Comparison of ENCODE assay signal across 8 cellular contexts in genomic region chr9:69173497-69173890, GRCh38. TPM values are rescaled to one million over a fixed set of nuclear protein-coding genes. Genes with fewer than 3 reads are reported as not detected.
DNase-seq lines count a peak whose midpoint lies in the region; ATAC-seq and TF ChIP-seq lines count a peak whose summit lies in the region.

No MANE protein-coding gene starts in this region.

- no peaks in the 10 kb centered on the region; the same call in 1 of the 2 replicates for H3K36me3 Mint-ChIP-seq in HFFc6 (ENCODE audit: low read depth)
- H3K36me3 Mint-ChIP-seq in activated naive CD8-positive, alpha-beta T cell treated with anti-CD3 and anti-CD28 coated beads, Interleukin-2, amount 10 ng/mL, durations not matched to agents 7 days and 5 days, result no peaks in the 10 kb centered on the region

- POLR2A ChIA-PET in activated naive CD8-positive, alpha-beta T cell treated with anti-CD3 and anti-CD28 coated beads, Interleukin-2, amount 10 ng/mL, durations not matched to agents 7 days and 5 days (lab: Charles Lee), result no interaction called here

- H3K36me3 ChIP-seq in BLaER1 (no peaks in the 10 kb centered on the region), right lobe of liver (no peaks in the 10 kb centered on the region), urinary bladder (ENCODE audit: insufficient read depth) (no peaks in the 10 kb centered on the region)

- no peak for ATAC-seq in activated naive CD8-positive, alpha-beta T cell treated with anti-CD3 and anti-CD28 coated beads, Interleukin-2, amount 10 ng/mL, durations not matched to agents 7 days and 5 days (ENCODE audit: low read depth)
- ATAC-seq in right lobe of liver (peak in 2 of 4 donors; percentile 50 to 75), GM21515 (IDR thresholded peaks at IDR 0.05; ENCODE audit: unreplicated experiment) (no peak)

- TF ChIP-seq CTCF in HFFc6 (IDR thresholded peaks at IDR 0.05), result no peak
- TF ChIP-seq CTCF in right lobe of liver (IDR thresholded peaks at IDR 0.05), result no peak
- no peak for TF ChIP-seq CTCF in GM20000 (IDR thresholded peaks at IDR 0.05; ENCODE audit: extremely low read depth, missing control alignments)

- H3K4me3 ChIP-seq in BLaER1 (peak overlapping the region; percentile 64), right lobe of liver (peak overlapping the region; percentile 69 to 71 (median 70)), urinary bladder (ENCODE audit: low read depth, low read length) (peak overlapping the region; percentile 54)

- no peaks in the 10 kb centered on the region for H3K9me3 Mint-ChIP-seq in HFFc6
- H3K9me3 Mint-ChIP-seq in activated naive CD8-positive, alpha-beta T cell treated with anti-CD3 and anti-CD28 coated beads, Interleukin-2, amount 10 ng/mL, durations not matched to agents 7 days and 5 days, result no peaks in the 10 kb centered on the region

- H3K9me3 ChIP-seq in BLaER1 (no peaks in the 10 kb centered on the region), right lobe of liver (no peaks in the 10 kb centered on the region)

- peaks cover 2% of the 10 kb centered on the region for H3K27me3 Mint-ChIP-seq in HFFc6 (ENCODE audit: insufficient read depth)
- peaks cover 52% of the 10 kb centered on the region for H3K27me3 Mint-ChIP-seq in activated naive CD8-positive, alpha-beta T cell treated with anti-CD3 and anti-CD28 coated beads, Interleukin-2, amount 10 ng/mL, durations not matched to agents 7 days and 5 days

- peaks cover 66% of the 10 kb centered on the region for H4K20me1 ChIP-seq in BLaER1

- TF ChIP-seq POLR2A in right lobe of liver (IDR thresholded peaks at IDR 0.05), result no peak

- intact Hi-C loops in right lobe of liver (cut with DNase I), result no loop called here

- H3K27ac Mint-ChIP-seq in HFFc6, result peak overlapping the region; percentile 84
- no peak overlapping the region for H3K27ac Mint-ChIP-seq in activated naive CD8-positive, alpha-beta T cell treated with anti-CD3 and anti-CD28 coated beads, Interleukin-2, amount 10 ng/mL, durations not matched to agents 7 days and 5 days

- peak overlapping the region; percentile 89 for H3K4me3 Mint-ChIP-seq in HFFc6
- H3K4me3 Mint-ChIP-seq in activated naive CD8-positive, alpha-beta T cell treated with anti-CD3 and anti-CD28 coated beads, Interleukin-2, amount 10 ng/mL, durations not matched to agents 7 days and 5 days, result peak overlapping the region; percentile 77

- WGBS in right lobe of liver (ENCODE audit: insufficient coverage, low coverage, low lambda C conversion rate, missing lambda C conversion rate), result 5% methylated on average over 5 of the region's 17 CpGs
- WGBS in urinary bladder, result 8% methylated on average over 17 of the region's 17 CpGs

- H3K4me2 ChIP-seq in BLaER1, result peak overlapping the region; percentile 75

- peaks cover 70% of the 10 kb centered on the region for H3K4me1 Mint-ChIP-seq in HFFc6 (ENCODE audit: low read depth)
- peaks cover 22% of the 10 kb centered on the region for H3K4me1 Mint-ChIP-seq in activated naive CD8-positive, alpha-beta T cell treated with anti-CD3 and anti-CD28 coated beads, Interleukin-2, amount 10 ng/mL, durations not matched to agents 7 days and 5 days

- no peak overlapping the region for H3K27ac ChIP-seq in BLaER1
- H3K27ac ChIP-seq in right lobe of liver, result peak overlapping the region; percentile 91 to 97 (median 91)
- no peak overlapping the region for H3K27ac ChIP-seq in urinary bladder (ENCODE audit: low read depth)

- H3K27me3 ChIP-seq in BLaER1 (peaks cover 56% of the 10 kb centered on the region), right lobe of liver (no peaks in the 10 kb centered on the region)

- H3K4me1 ChIP-seq in BLaER1 (peaks cover 17% of the 10 kb centered on the region), right lobe of liver (peaks cover 0 to 52% (median 18%) of the 10 kb centered on the region in 4 donors), urinary bladder (ENCODE audit: insufficient read depth) (peaks cover 2% of the 10 kb centered on the region)

- DNase-seq in HFFc6 (no peak), right lobe of liver (peak in 1 of 3 donors; percentile 94), GM20000 (ENCODE audit: low spot score) (no peak), hippocampal formation (lab: John Stamatoyannopoulos, UW) (no peak)
- no peak for DNase-seq in activated naive CD8-positive, alpha-beta T cell treated with anti-CD3 and anti-CD28 coated beads, Interleukin-2, amount 10 ng/mL, durations not matched to agents 7 days and 5 days

- H3K9ac ChIP-seq in BLaER1, result 0 out of 2 replicates have a peak overlapping the region, but pooled peaks have one; percentile 36

RNA-seq across cellular contexts. Expression of gene TJP2, which starts 0.6 kb away (rescaled TPM):
- 10 to 100 TPM; 25.3 to 50.4 (median 45.4) TPM for total RNA-seq in HFFc6 (2021; fragmentation: NEBNext Ultra II Directional; extraction: Animal tissue kit (Norgen Biotek cat#: 25700))
- 1 to 10 TPM; 2.1 to 3.2 TPM for total RNA-seq in activated naive CD8-positive, alpha-beta T cell treated with anti-CD3 and anti-CD28 coated beads, Interleukin-2, amount 10 ng/mL, durations not matched to agents 7 days and 5 days
- total RNA-seq in right lobe of liver (100 to 1,000 TPM in 1 of 6 experiments, 10 to 100 TPM in 5; 62.0 to 129 (median 81.7) TPM), urinary bladder (72.1 TPM)
- polyA plus RNA-seq in urinary bladder, result 56.3 TPM

Comparison
In these comparisons a context has a peak if more than half of its experiments do, and no peak if none do; other contexts are left out.
1. H3K27ac ChIP-seq: peak in right lobe of liver (3 of 3); none in BLaER1 (single experiment) and urinary bladder (single experiment).
2. RNA of gene TJP2, which starts 0.6 kb away (total RNA-seq): 62.0 to 129 TPM in right lobe of liver, 72.1 TPM in urinary bladder (single experiment) and 25.3 to 50.4 TPM in HFFc6; 2.1 to 3.2 TPM in activated naive CD8-positive, alpha-beta T cell treated with anti-CD3 and anti-CD28 coated beads, Interleukin-2, amount 10 ng/mL, durations not matched to agents 7 days and 5 days; every median in the first group is over 4 times any median in the second.
3. Peak in every context shown above with its lines, with median percentiles within 50 percentile points of each other: H3K4me3 ChIP-seq.